8 cellular contexts compared by ENCODE assay signal in the genomic region with DNA sequence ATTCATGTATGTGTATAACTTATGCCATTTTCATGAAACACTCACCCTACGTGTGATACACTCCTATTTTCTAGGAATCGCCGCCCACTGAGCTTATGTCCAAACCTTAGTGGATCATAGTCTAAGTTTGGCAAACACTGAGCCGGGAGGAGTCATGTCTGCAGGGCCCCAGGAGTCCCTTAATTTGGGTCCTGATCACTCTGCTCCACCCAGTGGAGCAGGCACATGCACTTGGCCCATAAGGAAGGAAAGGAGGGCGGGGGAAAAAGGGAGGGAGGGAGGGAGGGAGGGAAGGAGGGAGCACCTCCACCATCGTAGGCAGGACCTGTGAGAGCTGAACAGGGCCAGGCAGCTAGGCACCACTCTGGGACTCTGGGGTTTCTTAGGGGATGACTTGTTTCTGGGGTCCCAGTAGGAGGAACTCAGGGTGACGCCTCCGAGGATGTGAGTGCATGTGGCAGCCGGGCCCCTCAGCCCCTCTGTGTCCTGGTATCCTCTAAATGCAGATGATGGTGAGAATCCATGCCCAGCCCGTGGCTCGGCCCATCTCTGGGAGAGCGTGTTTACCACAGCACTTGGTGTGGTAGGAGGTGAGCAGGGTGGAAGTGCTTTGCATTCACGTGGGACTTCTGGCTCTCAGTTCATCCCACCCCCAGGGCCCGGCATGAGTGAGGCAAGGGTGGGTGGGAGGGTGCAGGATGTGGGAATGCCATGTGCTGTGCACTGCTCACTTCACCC.
A peak's percentile ranks its signal among the peaks of the same experiment; 100 is the strongest.
DNase-seq lines count a peak whose midpoint lies in the region; ATAC-seq, FAIRE-seq and TF ChIP-seq lines count a peak whose summit lies in the region.

No MANE protein-coding gene starts in this region.

- no peak for TF ChIP-seq CTCF in HL-60 (IDR thresholded peaks at IDR 0.05; ENCODE audit: insufficient read depth, low read length)
- TF ChIP-seq CTCF in left ventricle myocardium inferior (IDR thresholded peaks at IDR 0.05; ENCODE audit: borderline replicate concordance) = no peak

- H3K4me1 Mint-ChIP-seq in activated CD4-positive, alpha-beta memory T cell treated with anti-CD3 and anti-CD28 coated beads for 36 hours (ENCODE audit: low read depth) = peaks cover 75% of the 10 kb centered on the region

- no peaks in the 10 kb centered on the region for H3K36me3 ChIP-seq in left ventricle myocardium inferior

- no peaks in the 10 kb centered on the region for H3K27me3 Mint-ChIP-seq in activated CD4-positive, alpha-beta memory T cell treated with anti-CD3 and anti-CD28 coated beads for 36 hours

- CTCF ChIA-PET in activated CD4-positive, alpha-beta memory T cell treated with anti-CD3 and anti-CD28 coated beads for 36 hours (lab: Charles Lee) = interaction anchor here (0.6 to 12.9 kb wide), 24 partner anchors 12 to 235 kb away, joined by 3 to 312 read pairs (median 8); no protein-coding TSS in a partner anchor

- no peaks in the 10 kb centered on the region for H3K9me3 Mint-ChIP-seq in activated CD4-positive, alpha-beta memory T cell treated with anti-CD3 and anti-CD28 coated beads for 36 hours

- POLR2A ChIA-PET in activated CD4-positive, alpha-beta memory T cell treated with anti-CD3 and anti-CD28 coated beads for 36 hours (lab: Charles Lee) = interaction anchor here (0.6 to 5.2 kb wide), 15 partner anchors 22 to 220 kb away, joined by 3 to 49 read pairs (median 14); partner anchors contain the start of gene KLF13

- peak overlapping the region; percentile 67 for H3K4me3 Mint-ChIP-seq in activated CD4-positive, alpha-beta memory T cell treated with anti-CD3 and anti-CD28 coated beads for 36 hours

- no peaks in the 10 kb centered on the region for H3K9me3 ChIP-seq in left ventricle myocardium inferior (replicated peaks)

- peak overlapping the region; percentile 93 for H3K27ac ChIP-seq in HL-60 (replicated peaks)
- H3K27ac ChIP-seq in left ventricle myocardium inferior (replicated peaks) = peak overlapping the region; percentile 88

- no peak overlapping the region for H3K4me3 ChIP-seq in HL-60 (replicated peaks; ENCODE audit: insufficient read depth, low read length)
- H3K4me3 ChIP-seq in left ventricle myocardium inferior = peak overlapping the region; percentile 51

- FAIRE-seq in RCC 7860 (lab: Jason Lieb, UNC) = no peak

- H3K27me3 ChIP-seq in HL-60 (ENCODE audit: insufficient read depth, poor library complexity, severe bottlenecking) (no peaks in the 10 kb centered on the region), left ventricle myocardium inferior (ENCODE audit: low read depth) (no peaks in the 10 kb centered on the region)

- peak overlapping the region; percentile 99 for H3K27ac Mint-ChIP-seq in activated CD4-positive, alpha-beta memory T cell treated with anti-CD3 and anti-CD28 coated beads for 36 hours

- ATAC-seq in GM21447 (IDR thresholded peaks at IDR 0.05; ENCODE audit: unreplicated experiment) = no peak

- intact Hi-C loops in activated CD4-positive, alpha-beta memory T cell treated with anti-CD3 and anti-CD28 coated beads for 36 hours (cut with micrococcal nuclease) = loop anchor here (1.0 to 5.0 kb wide), 13 partner anchors 23 to 541 kb away; partner anchors contain the start of gene MTMR10
- intact Hi-C loops in left ventricle myocardium inferior (cut with micrococcal nuclease) = loop anchor here (10.0 kb wide), 1 partner anchor 49 kb away; no protein-coding TSS in a partner anchor

- H3K36me3 Mint-ChIP-seq in activated CD4-positive, alpha-beta memory T cell treated with anti-CD3 and anti-CD28 coated beads for 36 hours = no peaks in the 10 kb centered on the region

- peaks cover 36% of the 10 kb centered on the region for H3K4me1 ChIP-seq in left ventricle myocardium inferior

- DNase-seq in HL-60 (ENCODE audit: low read depth in 1 of 2, low spot score in 1 of 2) = peak in 1 of 2 experiments; percentile 21
- DNase-seq in activated CD4-positive, alpha-beta memory T cell treated with anti-CD3 and anti-CD28 coated beads for 36 hours = peak; percentile 71
- no peak for DNase-seq in left ventricle myocardium inferior
- DNase-seq in stimulated activated CD8-positive, alpha-beta memory T cell treated with anti-CD3 and anti-CD28 coated beads, Interleukin-7, amount 100 ng/mL, for 24 hours (ENCODE audit: low read depth) = peak; percentile 9
- no peak for DNase-seq in RCC 7860 (ENCODE audit: low spot score)
- no peak for DNase-seq in NCI-H345 treated with DMSO at 0.1 percent for 48 hours (lab: John Stamatoyannopoulos, UW; ENCODE audit: unreplicated experiment)
- no peak for DNase-seq in COLO829 (ENCODE audit: low spot score)

Comparison
In these comparisons a context has a peak if more than half of its experiments do, and no peak if none do; other contexts are left out.
1. DNase-seq: peak in activated CD4-positive, alpha-beta memory T cell treated with anti-CD3 and anti-CD28 coated beads for 36 hours (single experiment) and stimulated activated CD8-positive, alpha-beta memory T cell treated with anti-CD3 and anti-CD28 coated beads, Interleukin-7, amount 100 ng/mL, for 24 hours (single experiment); none in left ventricle myocardium inferior (single experiment), RCC 7860 (single experiment), NCI-H345 treated with DMSO at 0.1 percent for 48 hours (single experiment) and COLO829 (single experiment).